In genomic region chr17:3754458-3755334, GRCh38 we compare ENCODE assay signal across 8 cellular contexts. TPM values are rescaled to one million over a fixed set of nuclear protein-coding genes. Genes with fewer than 3 reads are reported as not detected.
A peak's percentile ranks its signal among the peaks of the same experiment; 100 is the strongest.
DNase-seq lines count a peak whose midpoint lies in the region; ATAC-seq and TF ChIP-seq lines count a peak whose summit lies in the region.

No MANE protein-coding gene starts in this region.

- BruUV-seq in HCT116 (replicated peaks; lab: Mats Ljungman, UMichigan) (no TSS peak), PC-3 (replicated peaks; lab: Mats Ljungman, UMichigan) (no TSS peak)

- intact Hi-C loops in HCT116 (cut with micrococcal nuclease): no loop called here
- intact Hi-C loops in PC-3 (cut with micrococcal nuclease): no loop called here
- intact Hi-C loops in uterus (cut with DNase I; ENCODE audit: low total_unique reads): no loop called here

- H4K20me1 ChIP-seq in HCT116 (ENCODE audit: insufficient read depth) (no peaks in the 10 kb centered on the region), PC-3 (ENCODE audit: low read length) (no peaks in the 10 kb centered on the region)

- no peak overlapping the region for H3K27ac Mint-ChIP-seq in activated naive CD8-positive, alpha-beta T cell treated with anti-CD3 and anti-CD28 coated beads, Interleukin-2, amount 10 ng/mL, durations not matched to agents 7 days and 5 days

- H3K4me2 ChIP-seq in HCT116 (ENCODE audit: low read length): peak overlapping the region; percentile 96
- peak overlapping the region; percentile 94 for H3K4me2 ChIP-seq in PC-3 (ENCODE audit: low read length)

- H3K4me1 Mint-ChIP-seq in activated naive CD8-positive, alpha-beta T cell treated with anti-CD3 and anti-CD28 coated beads, Interleukin-2, amount 10 ng/mL, durations not matched to agents 7 days and 5 days: peaks cover 19% of the 10 kb centered on the region

- peak overlapping the region; percentile 65 to 81 for H3K4me3 ChIP-seq in HCT116 (replicated peaks in 1 of 2; ENCODE audit: low read depth in 1 of 2, low read length in 2 of 2)
- H3K4me3 ChIP-seq in PC-3 (ENCODE audit: low read length): peak overlapping the region; percentile 69
- H3K4me3 ChIP-seq in uterus: no peak overlapping the region

- peak overlapping the region; percentile 76 for H3K9ac ChIP-seq in HCT116 (ENCODE audit: low read length)
- H3K9ac ChIP-seq in PC-3 (ENCODE audit: low read length): peak overlapping the region; percentile 69

- H3K27me3 ChIP-seq in HCT116 (ENCODE audit: insufficient read depth, low read length): no peaks in the 10 kb centered on the region
- H3K27me3 ChIP-seq in PC-3 (ENCODE audit: low read length): no peaks in the 10 kb centered on the region
- peaks cover 0 to 3% of the 10 kb centered on the region in 2 donors for H3K27me3 ChIP-seq in uterus

- peaks cover 1% of the 10 kb centered on the region for H3K9me3 Mint-ChIP-seq in activated naive CD8-positive, alpha-beta T cell treated with anti-CD3 and anti-CD28 coated beads, Interleukin-2, amount 10 ng/mL, durations not matched to agents 7 days and 5 days

- ATAC-seq in HCT116 (peak; percentile 87), PC-3 (peak; percentile 88), HG02870 (IDR thresholded peaks at IDR 0.05; ENCODE audit: unreplicated experiment) (no peak)
- peak; percentile 85 for ATAC-seq in activated naive CD8-positive, alpha-beta T cell treated with anti-CD3 and anti-CD28 coated beads, Interleukin-2, amount 10 ng/mL, durations not matched to agents 7 days and 5 days (ENCODE audit: low read depth)

- POLR2A ChIA-PET in HCT116 (lab: Charles Lee): interaction anchor here (0.6 to 0.7 kb wide), 3 partner anchors 18 to 1680 kb away, joined by 3 read pairs; no protein-coding TSS in a partner anchor
- POLR2A ChIA-PET in PC-3 (lab: Charles Lee; ENCODE audit: unreplicated experiment): interaction anchor here (0.6 kb wide), 1 partner anchor 118 kb away, joined by 3 read pairs; the partner anchor contains the start of gene CTNS
- POLR2A ChIA-PET in activated naive CD8-positive, alpha-beta T cell treated with anti-CD3 and anti-CD28 coated beads, Interleukin-2, amount 10 ng/mL, durations not matched to agents 7 days and 5 days (lab: Charles Lee): interaction anchor here (1.6 kb wide), 1 partner anchor 15 kb away, joined by 3 read pairs; no protein-coding TSS in a partner anchor

- no peak overlapping the region for H2AFZ ChIP-seq in HCT116 (ENCODE audit: low read depth, low read length, poor library complexity, severe bottlenecking)
- H2AFZ ChIP-seq in PC-3 (ENCODE audit: low read length): peak overlapping the region; percentile 96

- H3K27ac ChIP-seq in HCT116 (ENCODE audit: low read depth, low read length) (peak overlapping the region; percentile 64), PC-3 (ENCODE audit: low read length) (no peak overlapping the region), uterus (no peak overlapping the region)

- peak; percentile 56 for TF ChIP-seq POLR2A in HCT116 (IDR thresholded peaks at IDR 0.05; ENCODE audit: borderline replicate concordance, extremely low read depth, insufficient read depth, insufficient read length)
- peak in 1 of 2 donors; percentile 36 for TF ChIP-seq POLR2A in uterus (IDR thresholded peaks at IDR 0.05)

- H3K9me3 ChIP-seq in HCT116 (ENCODE audit: control insufficient read depth in 1 of 2, insufficient read depth in 1 of 2, low read depth in 1 of 2, low read length in 2 of 2) (no peaks in the 10 kb centered on the region), PC-3 (ENCODE audit: low read length) (no peaks in the 10 kb centered on the region), uterus (no peaks in the 10 kb centered on the region)

- peak; percentile 95 for DNase-seq in HCT116 (ENCODE audit: low read depth, low spot score)
- DNase-seq in PC-3: peak; percentile 93
- DNase-seq in activated naive CD8-positive, alpha-beta T cell treated with anti-CD3 and anti-CD28 coated beads, Interleukin-2, amount 10 ng/mL, durations not matched to agents 7 days and 5 days: peak; percentile 77
- DNase-seq in kidney tubule cell (ENCODE audit: low spot score): peak; percentile 89
- DNase-seq in stimulated activated CD4-positive, alpha-beta T cell treated with anti-CD3 and anti-CD28 coated beads, TNF-alpha, amount 100 ng/mL, for 48 hours (ENCODE audit: low read depth in 3 of 3): peak; percentile 35 to 57 (median 53)
- no peak for DNase-seq in uterus
- no peak for DNase-seq in GM10266 (ENCODE audit: extremely low spot score)

- H3K36me3 ChIP-seq in HCT116 (ENCODE audit: control insufficient read depth in 1 of 2, insufficient read depth in 2 of 2, low read length in 2 of 2) (no peaks in the 10 kb centered on the region), PC-3 (ENCODE audit: low read depth, low read length) (no peaks in the 10 kb centered on the region), uterus (no peaks in the 10 kb centered on the region)

- RAD21 ChIA-PET in HCT116 (lab: Charles Lee; ENCODE audit: low non-redundant PET in 1 of 2, low total read pairs in 2 of 2, uncharacterized antibody in 2 of 2, unreplicated experiment in 2 of 2): interaction anchor here in 1 of 2 experiments (1.0 kb wide), 1 partner anchor 117 kb away, joined by 3 read pairs; no protein-coding TSS in a partner anchor

- no peak for TF ChIP-seq CTCF in HCT116 (IDR thresholded peaks at IDR 0.05 in 2 of 3, conservative IDR thresholded peaks at IDR 0.05 in 1 of 3; ENCODE audit: borderline replicate concordance in 1 of 3, insufficient read depth in 1 of 3, low read depth in 2 of 3, low read length in 2 of 3)
- TF ChIP-seq CTCF in PC-3 (conservative IDR thresholded peaks at IDR 0.05; ENCODE audit: low read depth, low read length): no peak
- no peak for TF ChIP-seq CTCF in uterus (IDR thresholded peaks at IDR 0.05)
- TF ChIP-seq CTCF in GM10266 (IDR thresholded peaks at IDR 0.05; ENCODE audit: control insufficient read depth, insufficient read depth, low read depth, missing control alignments): no peak

- H3K27me3 Mint-ChIP-seq in activated naive CD8-positive, alpha-beta T cell treated with anti-CD3 and anti-CD28 coated beads, Interleukin-2, amount 10 ng/mL, durations not matched to agents 7 days and 5 days: peaks cover 11% of the 10 kb centered on the region

- no peaks in the 10 kb centered on the region for H3K9me2 ChIP-seq in HCT116 (ENCODE audit: insufficient read depth)
- H3K9me2 ChIP-seq in PC-3 (replicated peaks; ENCODE audit: low read length): no peaks in the 10 kb centered on the region

- H3K36me3 Mint-ChIP-seq in activated naive CD8-positive, alpha-beta T cell treated with anti-CD3 and anti-CD28 coated beads, Interleukin-2, amount 10 ng/mL, durations not matched to agents 7 days and 5 days: peaks cover 2% of the 10 kb centered on the region

- H3K79me2 ChIP-seq in HCT116 (ENCODE audit: insufficient read depth, low read length) (no peaks in the 10 kb centered on the region), PC-3 (ENCODE audit: low read length) (no peaks in the 10 kb centered on the region)

- no peak overlapping the region for H3K4me3 Mint-ChIP-seq in activated naive CD8-positive, alpha-beta T cell treated with anti-CD3 and anti-CD28 coated beads, Interleukin-2, amount 10 ng/mL, durations not matched to agents 7 days and 5 days

- H3F3A ChIP-seq in PC-3 (ENCODE audit: low read length, unreplicated experiment): no peaks in the 10 kb centered on the region

- TF ChIP-seq RAD21 in HCT116 (IDR thresholded peaks at IDR 0.05; ENCODE audit: low read depth): no peak

- CTCF ChIA-PET in HCT116 (lab: Charles Lee) (interaction anchor here (0.7 to 2.7 kb wide), 3 partner anchors 16 to 653 kb away, joined by 4 to 20 read pairs (median 6); no protein-coding TSS in a partner anchor), PC-3 (lab: Charles Lee) (interaction anchor here (0.6 to 0.7 kb wide), 3 partner anchors 19 to 1353 kb away, joined by 3 to 4 read pairs (median 3); partner anchors contain the start of gene HASPIN)

- H3K4me1 ChIP-seq in HCT116 (ENCODE audit: control insufficient read depth in 1 of 2, insufficient read depth in 2 of 2, low read length in 2 of 2) (peaks cover 4 to 16% of the 10 kb centered on the region in 2 experiments; a peak in 3 of 4 replicates), PC-3 (ENCODE audit: insufficient read depth, low read length) (peaks cover 4% of the 10 kb centered on the region; the same call in 1 of the 2 replicates), uterus (no peaks in the 10 kb centered on the region)

TF ChIP-seq in HCT116, 20 proteins besides CTCF, POLR2A, EP300 and RAD21:
- peak; percentile 95 for TF ChIP-seq POLR2AphosphoS5 (IDR thresholded peaks at IDR 0.05; ENCODE audit: low read depth, low read length)
- peak; percentile 66 for TF ChIP-seq SP1 (IDR thresholded peaks at IDR 0.05; ENCODE audit: low read depth)
- peak; percentile 60 for TF ChIP-seq TCF7L2 (IDR thresholded peaks at IDR 0.05; ENCODE audit: borderline replicate concordance, extremely low read depth, insufficient read depth, insufficient read length)
- TF ChIP-seq EZH2phosphoT487 (IDR thresholded peaks at IDR 0.05; ENCODE audit: borderline replicate concordance): no peak

RNA-seq across cellular contexts. Expression of gene HASPIN, which starts 31.0 kb away (rescaled TPM):
- total RNA-seq in HCT116 (2021; ENCODE audit: unreplicated experiment): 19.6 TPM
- polyA plus RNA-seq in HCT116 (2012): 5.8 and 8.6 TPM in 2 replicates
- 10.6 and 12.7 TPM in 2 replicates for total RNA-seq in PC-3 (2014; rRNA removed)
- 10 to 100 TPM; 17.5 to 21.4 TPM for total RNA-seq in activated naive CD8-positive, alpha-beta T cell treated with anti-CD3 and anti-CD28 coated beads, Interleukin-2, amount 10 ng/mL, durations not matched to agents 7 days and 5 days
- total RNA-seq in uterus: 1 to 10 TPM in 1 of 4 donors, not detected in 3; 2.0 TPM

RNA-seq across cellular contexts. Expression of gene ITGAE, which starts 46.3 kb away (rescaled TPM):
- total RNA-seq in HCT116 (2021; ENCODE audit: unreplicated experiment) (19.9 TPM), PC-3 (2014; rRNA removed) (29.7 and 42.0 TPM in 2 replicates), uterus (10 to 100 TPM in 2 of 4 donors, 1 to 10 TPM in 2; 2.8 to 46.8 (median 14.2) TPM)
- polyA plus RNA-seq in HCT116 (2012): 33.2 and 38.5 TPM in 2 replicates
- 10 to 100 TPM; 48.1 to 52.0 TPM for total RNA-seq in activated naive CD8-positive, alpha-beta T cell treated with anti-CD3 and anti-CD28 coated beads, Interleukin-2, amount 10 ng/mL, durations not matched to agents 7 days and 5 days

RNA-seq across cellular contexts. Expression of gene P2RX5, which starts 58.7 kb away (rescaled TPM):
- total RNA-seq in HCT116 (2021; ENCODE audit: unreplicated experiment) (9.0 TPM), PC-3 (2014; rRNA removed) (13.0 and 19.3 TPM in 2 replicates), uterus (1 to 10 TPM in 2 of 4 donors, under 1 TPM in 2; 0.51 to 8.2 (median 1.1) TPM)
- polyA plus RNA-seq in HCT116 (2012): 14.8 and 15.4 TPM in 2 replicates
- total RNA-seq in activated naive CD8-positive, alpha-beta T cell treated with anti-CD3 and anti-CD28 coated beads, Interleukin-2, amount 10 ng/mL, durations not matched to agents 7 days and 5 days: 10 to 100 TPM; 17.2 to 19.0 TPM

Comparison
In these comparisons a context has a peak if more than half of its experiments do, and no peak if none do; other contexts are left out.
1. DNase-seq: peak in HCT116 (single experiment), PC-3 (single experiment), activated naive CD8-positive, alpha-beta T cell treated with anti-CD3 and anti-CD28 coated beads, Interleukin-2, amount 10 ng/mL, durations not matched to agents 7 days and 5 days (single experiment), kidney tubule cell (single experiment) and stimulated activated CD4-positive, alpha-beta T cell treated with anti-CD3 and anti-CD28 coated beads, TNF-alpha, amount 100 ng/mL, for 48 hours (3 of 3); none in uterus (0 of 2) and GM10266 (single experiment).
2. H3K4me3 ChIP-seq: peak in HCT116 (2 of 2) and PC-3 (single experiment); none in uterus (0 of 2).